9 cellular contexts compared by ENCODE assay signal in the genomic region with DNA sequence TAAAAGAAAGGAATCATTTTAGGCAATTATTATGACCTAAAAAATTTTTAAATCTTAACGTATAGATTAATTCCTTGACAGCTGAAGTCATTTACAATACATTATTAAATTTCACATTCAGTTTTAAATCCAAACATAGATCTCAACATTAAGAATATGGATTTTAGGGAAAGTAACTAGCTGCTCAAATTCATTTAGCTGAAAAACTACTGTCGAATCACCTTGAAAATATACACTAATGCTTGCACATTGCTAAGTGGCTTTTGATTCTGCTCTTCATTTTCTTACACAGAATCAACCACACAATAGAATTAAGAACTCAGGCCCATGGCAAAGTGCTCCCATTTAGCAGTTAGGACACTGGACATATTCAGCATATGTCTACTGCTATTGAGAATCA.
A peak's percentile ranks its signal among the peaks of the same experiment; 100 is the strongest.
DNase-seq lines count a peak whose midpoint lies in the region; ATAC-seq and TF ChIP-seq lines count a peak whose summit lies in the region.
"Had no signal": no experiment of that assay in that cellular context is flagged by ENCODE, and none has a peak within 500 bp of the region (broad histone marks: within the 10 kb centered on the region; RNA-seq: fewer than 3 reads in every experiment).

No MANE protein-coding gene starts in this region.

- H3K9me3 Mint-ChIP-seq in activated naive CD4-positive, alpha-beta T cell treated with anti-CD3 and anti-CD28 coated beads for 36 hours = no peaks in the 10 kb centered on the region
- H3K9me3 Mint-ChIP-seq in activated CD8-positive, alpha-beta T cell treated with anti-CD3 and anti-CD28 coated beads, Interleukin-2, amount 10 ng/mL, durations not matched to agents 7 days and 5 days (ENCODE audit: insufficient read depth) = no peaks in the 10 kb centered on the region

- H3K27me3 ChIP-seq in lower lobe of right lung (ENCODE audit: low read depth) (no peaks in the 10 kb centered on the region), thoracic aorta (replicated peaks; ENCODE audit: insufficient read depth) (no peaks in the 10 kb centered on the region)

- H3K9me3 ChIP-seq in lower lobe of right lung (no peaks in the 10 kb centered on the region), thoracic aorta (no peaks in the 10 kb centered on the region)

- CTCF ChIA-PET in activated naive CD4-positive, alpha-beta T cell treated with anti-CD3 and anti-CD28 coated beads for 36 hours (lab: Charles Lee) = interaction anchor here (0.7 to 6.0 kb wide), 6 partner anchors 9 to 138 kb away, joined by 3 to 75 read pairs (median 16); no protein-coding TSS in a partner anchor
- CTCF ChIA-PET in activated CD8-positive, alpha-beta T cell treated with anti-CD3 and anti-CD28 coated beads, Interleukin-2, amount 10 ng/mL, durations not matched to agents 7 days and 5 days (lab: Charles Lee) = interaction anchor here (0.8 to 6.4 kb wide), 10 partner anchors 42 to 150 kb away, joined by 3 to 234 read pairs (median 17); no protein-coding TSS in a partner anchor

- no peak for DNase-seq in activated naive CD4-positive, alpha-beta T cell treated with anti-CD3 and anti-CD28 coated beads for 36 hours
- DNase-seq in activated naive CD4-positive, alpha-beta T cell treated with Interleukin-2 at 50 U/mL for 16 hours = no peak
- DNase-seq in activated CD8-positive, alpha-beta T cell treated with anti-CD3 and anti-CD28 coated beads, Interleukin-2, amount 10 ng/mL, durations not matched to agents 7 days and 5 days = no peak
- no peak for DNase-seq in lower lobe of right lung
- no peak for DNase-seq in thoracic aorta (ENCODE audit: low spot score)
- DNase-seq in activated CD8-positive, alpha-beta memory T cell treated with anti-CD3 and anti-CD28 coated beads, Interleukin-2, amount 50 U/mL, for 48 hours = no peak
- DNase-seq: NCI-H1105 had no signal

- peak overlapping the region; percentile 94 for H3K4me3 Mint-ChIP-seq in activated naive CD4-positive, alpha-beta T cell treated with anti-CD3 and anti-CD28 coated beads for 36 hours
- peak overlapping the region; percentile 83 for H3K4me3 Mint-ChIP-seq in activated CD8-positive, alpha-beta T cell treated with anti-CD3 and anti-CD28 coated beads, Interleukin-2, amount 10 ng/mL, durations not matched to agents 7 days and 5 days

- intact Hi-C loops in activated naive CD4-positive, alpha-beta T cell treated with anti-CD3 and anti-CD28 coated beads for 36 hours (cut with micrococcal nuclease) = loop anchor here (5.0 kb wide), 1 partner anchor 1865 kb away; a partner anchor contains a TSS
- intact Hi-C loops in lower lobe of right lung (cut with DNase I) = loop anchor here (10.0 kb wide), 1 partner anchor 138 kb away; no protein-coding TSS in a partner anchor

- H3K4me3 ChIP-seq in lower lobe of right lung (peak overlapping the region; percentile 67), thoracic aorta (peak overlapping the region; percentile 3)

- no peak for ATAC-seq in activated CD8-positive, alpha-beta T cell treated with anti-CD3 and anti-CD28 coated beads, Interleukin-2, amount 10 ng/mL, durations not matched to agents 7 days and 5 days
- no peak for ATAC-seq in lower lobe of right lung
- ATAC-seq in thoracic aorta (ENCODE audit: insufficient number of reproducible peaks, low FRiP score, low read depth) = no peak
- ATAC-seq in activated CD4-positive, CD25-positive, alpha-beta regulatory T cell treated with anti-CD3 and anti-CD28 coated beads, Interleukin-2, amount 50 U/mL, for 24 hours = no peak
- no peak for ATAC-seq in GM21515 (IDR thresholded peaks at IDR 0.05; ENCODE audit: unreplicated experiment)

- POLR2A ChIA-PET in activated CD8-positive, alpha-beta T cell treated with anti-CD3 and anti-CD28 coated beads, Interleukin-2, amount 10 ng/mL, durations not matched to agents 7 days and 5 days (lab: Charles Lee) = interaction anchor here (1.0 to 4.4 kb wide), 5 partner anchors 68 to 118 kb away, joined by 3 to 51 read pairs (median 4); no protein-coding TSS in a partner anchor

- H3K4me1 ChIP-seq in lower lobe of right lung (peaks cover 27% of the 10 kb centered on the region), thoracic aorta (ENCODE audit: control insufficient read depth in 1 of 2, low read depth in 2 of 2) (peaks cover 9 to 22% of the 10 kb centered on the region in 2 donors)

- TF ChIP-seq CTCF in lower lobe of right lung (IDR thresholded peaks at IDR 0.05) = no peak
- no peak for TF ChIP-seq CTCF in thoracic aorta (IDR thresholded peaks at IDR 0.05)

- H3K27ac ChIP-seq in lower lobe of right lung (peak overlapping the region; percentile 83), thoracic aorta (no peak overlapping the region)

- peak overlapping the region; percentile 96 for H3K27ac Mint-ChIP-seq in activated naive CD4-positive, alpha-beta T cell treated with anti-CD3 and anti-CD28 coated beads for 36 hours
- peak overlapping the region; percentile 99 for H3K27ac Mint-ChIP-seq in activated CD8-positive, alpha-beta T cell treated with anti-CD3 and anti-CD28 coated beads, Interleukin-2, amount 10 ng/mL, durations not matched to agents 7 days and 5 days

- H3K36me3 ChIP-seq in lower lobe of right lung (no peaks in the 10 kb centered on the region), thoracic aorta (no peaks in the 10 kb centered on the region)

- no peaks in the 10 kb centered on the region for H3K27me3 Mint-ChIP-seq in activated naive CD4-positive, alpha-beta T cell treated with anti-CD3 and anti-CD28 coated beads for 36 hours (ENCODE audit: low read depth)
- H3K27me3 Mint-ChIP-seq in activated CD8-positive, alpha-beta T cell treated with anti-CD3 and anti-CD28 coated beads, Interleukin-2, amount 10 ng/mL, durations not matched to agents 7 days and 5 days (ENCODE audit: low read depth) = no peaks in the 10 kb centered on the region

- H3K4me1 Mint-ChIP-seq in activated naive CD4-positive, alpha-beta T cell treated with anti-CD3 and anti-CD28 coated beads for 36 hours (ENCODE audit: low read depth) = peaks cover 47% of the 10 kb centered on the region
- peaks cover 50% of the 10 kb centered on the region for H3K4me1 Mint-ChIP-seq in activated CD8-positive, alpha-beta T cell treated with anti-CD3 and anti-CD28 coated beads, Interleukin-2, amount 10 ng/mL, durations not matched to agents 7 days and 5 days (ENCODE audit: low read depth)

- H3K36me3 Mint-ChIP-seq in activated naive CD4-positive, alpha-beta T cell treated with anti-CD3 and anti-CD28 coated beads for 36 hours (ENCODE audit: low read depth) = peaks cover 48% of the 10 kb centered on the region
- H3K36me3 Mint-ChIP-seq in activated CD8-positive, alpha-beta T cell treated with anti-CD3 and anti-CD28 coated beads, Interleukin-2, amount 10 ng/mL, durations not matched to agents 7 days and 5 days (ENCODE audit: low read depth) = peaks cover 60% of the 10 kb centered on the region
